In genomic region chr20:64010711-64011237, GRCh38 we compare ENCODE assay signal across 16 cellular contexts. TPM values are rescaled to one million over a fixed set of nuclear protein-coding genes. Genes with fewer than 3 reads are reported as not detected.
DNase-seq lines count a peak whose midpoint lies in the region; ATAC-seq and TF ChIP-seq lines count a peak whose summit lies in the region.
"Had no signal": no experiment of that assay in that cellular context is flagged by ENCODE, and none has a peak within 500 bp of the region (broad histone marks: within the 10 kb centered on the region; RNA-seq: fewer than 3 reads in every experiment).

No MANE protein-coding gene starts in this region.

- H3K4me1 ChIP-seq in thymus (ENCODE audit: control insufficient read depth, insufficient read depth, low read length) (peaks cover 2% of the 10 kb centered on the region), OCI-LY7 (ENCODE audit: insufficient read depth, low read length, poor library complexity, severe bottlenecking) (peaks cover 13% of the 10 kb centered on the region), esophagus squamous epithelium (peaks cover 3 to 35% (median 3%) of the 10 kb centered on the region in 3 donors), prostate gland (replicated peaks) (no peaks in the 10 kb centered on the region)
- H3K4me1 ChIP-seq: pancreas, SJSA1 had no signal

- no peaks in the 10 kb centered on the region for H4K20me1 ChIP-seq in OCI-LY7 (ENCODE audit: insufficient read depth, low read length)

- H3K9me3 ChIP-seq in thymus (ENCODE audit: control insufficient read depth) (peaks cover 12% of the 10 kb centered on the region), OCI-LY7 (ENCODE audit: low read length) (peaks cover 13% of the 10 kb centered on the region; the same call in 1 of the 2 replicates), esophagus squamous epithelium (no peaks in the 10 kb centered on the region), prostate gland (no peaks in the 10 kb centered on the region)
- H3K9me3 ChIP-seq: pancreas, thoracic aorta had no signal

- no peak for TF ChIP-seq CTCF in OCI-LY7 (conservative IDR thresholded peaks at IDR 0.05; ENCODE audit: low read length)
- no peak for TF ChIP-seq CTCF in esophagus squamous epithelium (IDR thresholded peaks at IDR 0.05)
- no peak for TF ChIP-seq CTCF in prostate gland (IDR thresholded peaks at IDR 0.05)

- intact Hi-C loops in OCI-LY7 (cut with micrococcal nuclease; ENCODE audit: unreplicated experiment), result no loop called here
- intact Hi-C loops in esophagus squamous epithelium (cut with DNase I), result no loop called here
- intact Hi-C loops in prostate gland (cut with DNase I), result no loop called here

- TF ChIP-seq POLR2A in esophagus squamous epithelium (IDR thresholded peaks at IDR 0.05) (no peak), prostate gland (IDR thresholded peaks at IDR 0.05) (no peak)

- H3K27me3 Mint-ChIP-seq in activated T-cell treated with anti-CD3 and anti-CD28 coated beads, Interleukin-2, amount 50 U/mL, for 72 hours (ENCODE audit: low read depth), result no peaks in the 10 kb centered on the region
- H3K27me3 Mint-ChIP-seq in central memory CD8-positive, alpha-beta T cell, result no peaks in the 10 kb centered on the region
- H3K27me3 Mint-ChIP-seq: brain had no signal

- no peak overlapping the region for H2AFZ ChIP-seq in OCI-LY7 (ENCODE audit: low read length)

- peaks cover 18 to 56% of the 10 kb centered on the region in 2 donors for H3K36me3 Mint-ChIP-seq in activated T-cell treated with anti-CD3 and anti-CD28 coated beads, Interleukin-2, amount 50 U/mL, for 72 hours (ENCODE audit: insufficient read depth in 2 of 2)
- H3K36me3 Mint-ChIP-seq in central memory CD8-positive, alpha-beta T cell (ENCODE audit: insufficient read depth), result peaks cover 42% of the 10 kb centered on the region

- WGBS in thymus, result 97% methylated on average over 8 of the region's 8 CpGs
- 64 to 73% methylated on average over 7 to 8 of the region's 8 CpGs for WGBS in esophagus squamous epithelium, 2 donors
- 74% methylated on average over 8 of the region's 8 CpGs for whole genome bisulfite sequencing in prostate gland

- CTCF ChIA-PET in OCI-LY7 (lab: Charles Lee; ENCODE audit: unreplicated experiment), result no interaction called here

- peak in 1 of 2 donors; percentile 44 for DNase-seq in activated T-cell treated with anti-CD3 and anti-CD28 coated beads, Interleukin-2, amount 50 U/mL, for 72 hours
- DNase-seq in activated T-cell treated with anti-CD3 and anti-CD28 coated beads for 4 hours, result no peak
- no peak for DNase-seq in central memory CD8-positive, alpha-beta T cell (ENCODE audit: low spot score in 2 of 2)
- no peak for DNase-seq in OCI-LY7 (ENCODE audit: low spot score)
- DNase-seq in esophagus squamous epithelium (lab: John Stamatoyannopoulos, UW), result no peak
- no peak for DNase-seq in prostate gland (ENCODE audit: low spot score)
- DNase-seq: EL, HFFc6, MM.1S, pancreas had no signal

- H3K4me3 ChIP-seq in thymus (ENCODE audit: low read length), result no peak overlapping the region
- no peak overlapping the region for H3K4me3 ChIP-seq in OCI-LY7 (ENCODE audit: low read depth, low read length, poor library complexity, severe bottlenecking)
- no peak overlapping the region for H3K4me3 ChIP-seq in esophagus squamous epithelium
- H3K4me3 ChIP-seq in prostate gland, result no peak overlapping the region
- H3K4me3 ChIP-seq: pancreas, SJSA1, thoracic aorta had no signal

- H3K27me3 ChIP-seq in thymus (ENCODE audit: control insufficient read depth, insufficient read depth), result no peaks in the 10 kb centered on the region
- no peaks in the 10 kb centered on the region for H3K27me3 ChIP-seq in esophagus squamous epithelium
- no peaks in the 10 kb centered on the region for H3K27me3 ChIP-seq in prostate gland (replicated peaks; ENCODE audit: insufficient read depth)
- H3K27me3 ChIP-seq: pancreas, SJSA1 had no signal

- peak overlapping the region; percentile 70 for H3K27ac Mint-ChIP-seq in activated T-cell treated with anti-CD3 and anti-CD28 coated beads, Interleukin-2, amount 50 U/mL, for 72 hours
- peak overlapping the region; percentile 78 for H3K27ac Mint-ChIP-seq in central memory CD8-positive, alpha-beta T cell (ENCODE audit: low read depth)
- H3K27ac Mint-ChIP-seq: brain, HFFc6 had no signal

- BruUV-seq in OCI-LY7 (replicated peaks; lab: Mats Ljungman, UMichigan), result no TSS peak

- H3K4me3 Mint-ChIP-seq in activated T-cell treated with anti-CD3 and anti-CD28 coated beads, Interleukin-2, amount 50 U/mL, for 72 hours, result peak overlapping the region; percentile 59 to 65
- peak overlapping the region; percentile 34 for H3K4me3 Mint-ChIP-seq in central memory CD8-positive, alpha-beta T cell
- H3K4me3 Mint-ChIP-seq: brain, HFFc6 had no signal

- no peaks in the 10 kb centered on the region for H3K79me2 ChIP-seq in OCI-LY7 (ENCODE audit: insufficient read depth, low read depth, low read length)

- peaks cover 55% of the 10 kb centered on the region for H3K4me1 Mint-ChIP-seq in activated T-cell treated with anti-CD3 and anti-CD28 coated beads, Interleukin-2, amount 50 U/mL, for 72 hours (ENCODE audit: low read depth)
- H3K4me1 Mint-ChIP-seq in central memory CD8-positive, alpha-beta T cell, result peaks cover 37% of the 10 kb centered on the region
- H3K4me1 Mint-ChIP-seq: brain had no signal

- peak; percentile 61 to 71 for ATAC-seq in activated T-cell treated with anti-CD3 and anti-CD28 coated beads, Interleukin-2, amount 50 U/mL, for 72 hours (replicated peaks in 1 of 2)
- ATAC-seq in HG03432 (IDR thresholded peaks at IDR 0.05; ENCODE audit: unreplicated experiment), result peak; percentile 61
- ATAC-seq in central memory CD8-positive, alpha-beta T cell (replicated peaks; ENCODE audit: extremely low read depth, poor library complexity, severe bottlenecking), result no peak
- ATAC-seq: pancreas had no signal

- H3K4me2 ChIP-seq in OCI-LY7 (ENCODE audit: low read length), result no peak overlapping the region

- POLR2A ChIA-PET in OCI-LY7 (lab: Charles Lee), result no interaction called here

- peaks cover 2 to 4% of the 10 kb centered on the region in 2 donors for H3K9me3 Mint-ChIP-seq in activated T-cell treated with anti-CD3 and anti-CD28 coated beads, Interleukin-2, amount 50 U/mL, for 72 hours
- no peaks in the 10 kb centered on the region for H3K9me3 Mint-ChIP-seq in central memory CD8-positive, alpha-beta T cell
- H3K9me3 Mint-ChIP-seq: HFFc6 had no signal

- peak overlapping the region; percentile 89 for H3K27ac ChIP-seq in thymus (ENCODE audit: low read depth)
- no peak overlapping the region for H3K27ac ChIP-seq in OCI-LY7 (ENCODE audit: low read depth, low read length, poor library complexity, severe bottlenecking)
- no peak overlapping the region for H3K27ac ChIP-seq in esophagus squamous epithelium
- no peak overlapping the region for H3K27ac ChIP-seq in prostate gland
- H3K27ac ChIP-seq: pancreas, SJSA1, thoracic aorta had no signal

- H3K36me3 ChIP-seq in thymus (ENCODE audit: control insufficient read depth, insufficient read depth) (peaks cover 78% of the 10 kb centered on the region), OCI-LY7 (ENCODE audit: insufficient read depth, low read length) (peaks cover 88% of the 10 kb centered on the region), esophagus squamous epithelium (peaks cover 17 to 87% (median 29%) of the 10 kb centered on the region in 3 donors), prostate gland (peaks cover 5 to 10% of the 10 kb centered on the region in 2 donors)

- H3K9me2 ChIP-seq in OCI-LY7 (ENCODE audit: insufficient read depth, low read length), result no peaks in the 10 kb centered on the region

RNA-seq across cellular contexts. Expression of gene C20orf204, which starts 25.2 kb away (rescaled TPM):
- total RNA-seq in activated T-cell treated with anti-CD3 and anti-CD28 coated beads, Interleukin-2, amount 50 U/mL, for 72 hours, result 10 to 100 TPM; 28.6 to 35.6 TPM
- polyA plus RNA-seq in thymus, result 8.2 TPM
- total RNA-seq in OCI-LY7 (2014; rRNA removed; shearing (Covaris generic)), result 2.0 and 3.5 TPM in 2 replicates
- total RNA-seq in OCI-LY7 (2022) (5.9 and 6.7 TPM in 2 replicates), esophagus squamous epithelium (under 1 TPM in 3 of 4 donors, not detected in 1; 0.26 to 0.57 (median 0.57) TPM), prostate gland (1 to 10 TPM in 1 of 2 donors, under 1 TPM in 1; 0.64 to 3.1 TPM)

RNA-seq across cellular contexts. Expression of gene PRPF6, which starts 29.8 kb away (rescaled TPM):
- total RNA-seq in activated T-cell treated with anti-CD3 and anti-CD28 coated beads, Interleukin-2, amount 50 U/mL, for 72 hours, result 10 to 100 TPM; 77.5 to 95.7 TPM
- polyA plus RNA-seq in thymus, result 56.1 TPM
- 45.1 and 61.5 TPM in 2 replicates for total RNA-seq in OCI-LY7 (2014; rRNA removed; shearing (Covaris generic))
- total RNA-seq in OCI-LY7 (2022) (70.4 and 73.7 TPM in 2 replicates), esophagus squamous epithelium (10 to 100 TPM; 34.1 to 57.4 (median 45.8) TPM), prostate gland (10 to 100 TPM; 60.9 to 99.6 TPM)

RNA-seq across cellular contexts. Expression of gene SAMD10, which starts 31.3 kb away (rescaled TPM):
- 10 to 100 TPM; 54.6 to 77.0 TPM for total RNA-seq in activated T-cell treated with anti-CD3 and anti-CD28 coated beads, Interleukin-2, amount 50 U/mL, for 72 hours
- 10.5 TPM for polyA plus RNA-seq in thymus
- total RNA-seq in OCI-LY7 (2014; rRNA removed; shearing (Covaris generic)), result 3.1 and 12.0 TPM in 2 replicates
- total RNA-seq in OCI-LY7 (2022), result 11.9 and 13.3 TPM in 2 replicates
- total RNA-seq in esophagus squamous epithelium, result 10 to 100 TPM in 1 of 4 donors, 1 to 10 TPM in 3; 5.1 to 15.9 (median 6.8) TPM
- 10 to 100 TPM in 1 of 2 donors, 1 to 10 TPM in 1; 6.0 to 14.7 TPM for total RNA-seq in prostate gland

RNA-seq across cellular contexts. Expression of gene SOX18, which starts 38.7 kb away (rescaled TPM):
- total RNA-seq in activated T-cell treated with anti-CD3 and anti-CD28 coated beads, Interleukin-2, amount 50 U/mL, for 72 hours, result under 1 TPM; 0.46 to 0.72 TPM
- 17.2 TPM for polyA plus RNA-seq in thymus
- not detected in 2 replicates for total RNA-seq in OCI-LY7 (2014; rRNA removed; shearing (Covaris generic))
- total RNA-seq in OCI-LY7 (2022), result not detected in 2 replicates
- 1 to 10 TPM; 1.3 to 4.5 (median 3.9) TPM for total RNA-seq in esophagus squamous epithelium
- 10 to 100 TPM in 1 of 2 donors, 1 to 10 TPM in 1; 4.7 to 12.8 TPM for total RNA-seq in prostate gland
- total RNA-seq: mononuclear cell had no signal

RNA-seq across cellular contexts. Expression of gene ZNF512B, which starts 41.0 kb away (rescaled TPM):
- total RNA-seq in activated T-cell treated with anti-CD3 and anti-CD28 coated beads, Interleukin-2, amount 50 U/mL, for 72 hours, result 10 to 100 TPM; 20.0 to 20.6 TPM
- polyA plus RNA-seq in thymus, result 13.4 TPM
- 5.6 and 7.2 TPM in 2 replicates for total RNA-seq in OCI-LY7 (2014; rRNA removed; shearing (Covaris generic))
- total RNA-seq in OCI-LY7 (2022) (13.6 and 14.3 TPM in 2 replicates), esophagus squamous epithelium (10 to 100 TPM; 10.7 to 17.6 (median 14.2) TPM), prostate gland (10 to 100 TPM; 12.2 to 24.6 TPM)
